Comparison of ENCODE assay signal across 15 cellular contexts in genomic region chr7:47715631-47716068, GRCh38.
DNase-seq lines count a peak whose midpoint lies in the region; ATAC-seq and TF ChIP-seq lines count a peak whose summit lies in the region.
"Had no signal": no experiment of that assay in that cellular context is flagged by ENCODE, and none has a peak within 500 bp of the region (broad histone marks: within the 10 kb centered on the region; RNA-seq: fewer than 3 reads in every experiment).

No MANE protein-coding gene starts in this region.

- in situ Hi-C loops in GM13977 (cut with MboI; ENCODE audit: low pct_unique_long_range_greater_than_20kb, low sequenced_read_pairs, unreplicated experiment): no loop called here

- ATAC-seq in GM18517 (IDR thresholded peaks at IDR 0.05; ENCODE audit: unreplicated experiment) (peak; percentile 21), GM21619 (IDR thresholded peaks at IDR 0.05; ENCODE audit: unreplicated experiment) (peak; percentile 13), HG03103 (IDR thresholded peaks at IDR 0.05; ENCODE audit: low read depth, unreplicated experiment) (peak; percentile 17)
- ATAC-seq: HCT116 had no signal

- DNase-seq in esophagus muscularis mucosa (ENCODE audit: extremely low spot score): peak; percentile 75
- no peak for DNase-seq in cerebellum (ENCODE audit: low spot score)
- no peak for DNase-seq in amniotic stem cell (lab: John Stamatoyannopoulos, UW)
- DNase-seq in GM13977 (ENCODE audit: low spot score): no peak
- DNase-seq in NCI-H2107 treated with DMSO at 0.1 percent for 48 hours (lab: John Stamatoyannopoulos, UW; ENCODE audit: unreplicated experiment): no peak
- DNase-seq: activated naive CD4-positive, alpha-beta T cell treated with anti-CD3 and anti-CD28 coated beads, Interleukin-2, amount 10 ng/mL, durations not matched to agents 7 days and 5 days; hypothalamus; Kasumi-1; NCI-H1436 treated with DMSO at 0.1 percent for 48 hours; NCI-H510A treated with DMSO at 0.1 percent for 48 hours; PC-9 had no signal

- H3K4me3 ChIP-seq in esophagus muscularis mucosa: no peak overlapping the region
- H3K4me3 ChIP-seq: PC-9 had no signal

- no peak for TF ChIP-seq POLR2A in esophagus muscularis mucosa (IDR thresholded peaks at IDR 0.05; ENCODE audit: low read depth)

- TF ChIP-seq EP300 in esophagus muscularis mucosa (IDR thresholded peaks at IDR 0.05): no peak

- peaks cover 4 to 16% (median 14%) of the 10 kb centered on the region in 4 donors for H3K4me1 ChIP-seq in esophagus muscularis mucosa

- H3K27ac ChIP-seq in esophagus muscularis mucosa (replicated peaks in 1 of 4): no peak overlapping the region
- H3K27ac ChIP-seq: PC-9 had no signal

- intact Hi-C loops in esophagus muscularis mucosa (cut with DNase I): no loop called here

- H3K27me3 ChIP-seq in esophagus muscularis mucosa: no peaks in the 10 kb centered on the region

- no peaks in the 10 kb centered on the region for H3K36me3 ChIP-seq in esophagus muscularis mucosa

- WGBS in esophagus muscularis mucosa: 100% methylated on average over 5 of the region's 5 CpGs

- H3K9me3 ChIP-seq in esophagus muscularis mucosa: no peaks in the 10 kb centered on the region

- TF ChIP-seq CTCF in esophagus muscularis mucosa (IDR thresholded peaks at IDR 0.05) (no peak), GM13977 (IDR thresholded peaks at IDR 0.05; ENCODE audit: extremely low read depth, insufficient read depth, missing control alignments) (no peak)
